In the genomic region with DNA sequence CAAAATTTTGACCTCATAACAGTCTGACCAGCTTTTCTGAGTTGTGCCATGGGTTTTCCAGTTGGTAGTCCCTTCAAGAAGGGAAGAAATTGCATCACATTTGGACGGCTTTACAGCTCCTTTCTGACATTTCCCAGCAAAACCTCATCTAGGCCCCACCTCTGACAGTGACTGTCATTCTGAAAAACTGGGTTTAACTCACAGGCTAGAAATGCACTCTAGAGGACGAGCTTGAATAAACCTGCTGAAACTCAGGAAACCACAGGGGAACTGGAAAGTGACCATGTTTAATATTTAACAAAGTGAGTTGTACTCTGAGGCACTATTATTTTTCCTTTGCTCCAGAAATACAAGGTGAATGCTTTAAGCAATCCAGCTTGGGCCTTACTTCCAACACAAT, we compare ENCODE assay signal across 9 cellular contexts.
A peak's percentile ranks its signal among the peaks of the same experiment; 100 is the strongest.
DNase-seq lines count a peak whose midpoint lies in the region; ATAC-seq and TF ChIP-seq lines count a peak whose summit lies in the region.
"Had no signal": no experiment of that assay in that cellular context is flagged by ENCODE, and none has a peak within 500 bp of the region (broad histone marks: within the 10 kb centered on the region; RNA-seq: fewer than 3 reads in every experiment).

No MANE protein-coding gene starts in this region.

- H3F3A ChIP-seq in neural progenitor cell (ENCODE audit: low read depth) = no peaks in the 10 kb centered on the region

- H3K4me1 Mint-ChIP-seq in neural progenitor cell = no peaks in the 10 kb centered on the region

- H4K20me1 ChIP-seq in neural progenitor cell (ENCODE audit: low read depth) = no peaks in the 10 kb centered on the region

- WGBS in stomach, 5 donors = 25 to 64% (median 35%) methylated on average over 2 of the region's 2 CpGs

- H3K4me3 ChIP-seq in neural progenitor cell (no peak overlapping the region), stomach (no peak overlapping the region)

- H3K36me3 Mint-ChIP-seq in neural progenitor cell = no peaks in the 10 kb centered on the region

- H3K9me3 Mint-ChIP-seq in neural progenitor cell = no peaks in the 10 kb centered on the region

- peak overlapping the region; percentile 48 for H2AFZ ChIP-seq in neural progenitor cell (replicated peaks)

- H3K27ac ChIP-seq in neural progenitor cell (no peak overlapping the region), stomach (no peak overlapping the region)

- H3K4me2 ChIP-seq in neural progenitor cell = no peak overlapping the region

- DNase-seq in neural progenitor cell (ENCODE audit: low spot score) (no peak), NCI-H2227 (lab: John Stamatoyannopoulos, UW; ENCODE audit: unreplicated experiment) (no peak), COLO668 (lab: John Stamatoyannopoulos, UW; ENCODE audit: unreplicated experiment) (no peak), stomach (no peak)
- DNase-seq: activated CD4-positive, CD25-positive, alpha-beta regulatory T cell; stimulated activated CD4-positive, alpha-beta T cell treated with anti-CD3 and anti-CD28 coated beads, Interleukin-2, amount 100 ng/mL, for 48 hours had no signal

- H3K4me1 ChIP-seq in neural progenitor cell (no peaks in the 10 kb centered on the region), stomach (no peaks in the 10 kb centered on the region)

- H3K79me2 ChIP-seq in neural progenitor cell (ENCODE audit: low read depth) = no peaks in the 10 kb centered on the region

- intact Hi-C loops in stomach (cut with DNase I; ENCODE audit: low total_unique reads) = no loop called here

- H3K27me3 ChIP-seq in neural progenitor cell (no peaks in the 10 kb centered on the region), stomach (no peaks in the 10 kb centered on the region)

- no peak overlapping the region for H3K9ac ChIP-seq in neural progenitor cell

- TF ChIP-seq CTCF in neural progenitor cell (IDR thresholded peaks at IDR 0.05) = no peak
- TF ChIP-seq CTCF in stomach (IDR thresholded peaks at IDR 0.05) = no peak

- no peaks in the 10 kb centered on the region for H3K9me3 ChIP-seq in neural progenitor cell (ENCODE audit: low read depth)
- H3K9me3 ChIP-seq in stomach = no peaks in the 10 kb centered on the region

- H3K27me3 Mint-ChIP-seq in neural progenitor cell (ENCODE audit: insufficient read depth, low read depth) = peaks cover 2% of the 10 kb centered on the region

- no peak for TF ChIP-seq POLR2A in stomach (IDR thresholded peaks at IDR 0.05)

- no peak for TF ChIP-seq EP300 in stomach (IDR thresholded peaks at IDR 0.05)

- no peak overlapping the region for H3K27ac Mint-ChIP-seq in neural progenitor cell

- H3K4me3 Mint-ChIP-seq in neural progenitor cell = no peak overlapping the region

- H3K36me3 ChIP-seq in neural progenitor cell = no peaks in the 10 kb centered on the region
- H3K36me3 ChIP-seq in stomach = no peaks in the 10 kb centered on the region

- ATAC-seq in GM19023 (IDR thresholded peaks at IDR 0.05; ENCODE audit: unreplicated experiment) (peak; percentile 97), GM21717 (IDR thresholded peaks at IDR 0.05; ENCODE audit: unreplicated experiment) (peak; percentile 99), HG03432 (IDR thresholded peaks at IDR 0.05; ENCODE audit: unreplicated experiment) (peak; percentile 97)
